ENCODE assay signal across 23 cellular contexts in the genomic region with DNA sequence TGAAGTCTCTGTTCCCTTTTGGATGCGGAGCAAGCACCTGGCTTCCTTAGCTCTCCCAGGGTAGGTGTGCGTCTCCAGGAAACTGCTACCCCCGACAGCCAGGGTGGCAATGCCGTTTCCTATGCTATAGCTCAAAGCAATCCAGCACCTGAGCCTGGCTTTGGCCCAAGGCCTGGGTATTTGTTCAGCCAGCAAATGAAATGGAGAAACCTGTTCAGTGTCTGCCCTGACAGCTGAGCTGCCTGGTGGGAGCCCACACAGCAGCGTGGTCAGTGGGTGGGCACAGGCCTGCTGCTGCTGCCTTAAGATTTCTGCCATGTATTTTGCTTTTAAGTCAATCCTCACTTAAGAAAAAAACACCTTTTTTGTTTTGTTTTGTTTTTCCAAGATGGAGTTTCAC. TPM values are rescaled to one million over a fixed set of nuclear protein-coding genes. Genes with fewer than 3 reads are reported as not detected.
DNase-seq lines count a peak whose midpoint lies in the region; ATAC-seq and TF ChIP-seq lines count a peak whose summit lies in the region.
"Had no signal": no experiment of that assay in that cellular context is flagged by ENCODE, and none has a peak within 500 bp of the region (broad histone marks: within the 10 kb centered on the region; RNA-seq: fewer than 3 reads in every experiment).

No MANE protein-coding gene starts in this region.

- no peak overlapping the region for H2BK120ac ChIP-seq in IMR-90 (ENCODE audit: low read depth, low read length)

- H3K23ac ChIP-seq in IMR-90 (ENCODE audit: low read depth, low read length): no peak overlapping the region

- H2BK20ac ChIP-seq in IMR-90 (ENCODE audit: low read depth, low read length): no peak overlapping the region

- H4K91ac ChIP-seq in IMR-90 (ENCODE audit: insufficient read depth, low read depth, low read length): peak overlapping the region; percentile 39; the same call in 1 of the 2 replicates

- H4K5ac ChIP-seq in IMR-90 (ENCODE audit: low read depth, low read length): no peak overlapping the region

- H3K4me3 Mint-ChIP-seq in mesothelial cell of epicardium: no peak overlapping the region
- H3K4me3 Mint-ChIP-seq: activated B cell treated with CpG ODN at 0.5 μM for 24 hours; CD14-positive monocyte; IgD-negative memory B cell; neural crest cell; stimulated activated naive CD8-positive, alpha-beta T cell treated with anti-CD3 and anti-CD28 coated beads, Interleukin-15, amount 100 ng/mL, for 72 hours had no signal

- dilution Hi-C loops in IMR-90 (cut with HindIII; ENCODE audit: low sequenced_read_pairs, unreplicated experiment): no loop called here

- no peak overlapping the region for H3K9ac ChIP-seq in IMR-90 (ENCODE audit: low read depth, low read length)
- H3K9ac ChIP-seq: parathyroid adenoma had no signal

- DNase-seq in IMR-90: no peak
- DNase-seq in NCI-H2081 treated with DMSO at 0.1 percent for 48 hours (lab: John Stamatoyannopoulos, UW): peak; percentile 17
- DNase-seq in caudate nucleus (lab: John Stamatoyannopoulos, UW): peak in 4 of 61 donors; percentile 8 to 77 (median 30)
- DNase-seq in posterior vena cava (ENCODE audit: low spot score): peak; percentile 18
- no peak for DNase-seq in NCI-H82 (lab: John Stamatoyannopoulos, UW)
- DNase-seq in mesothelial cell of epicardium (ENCODE audit: low spot score in 2 of 2, unreplicated experiment in 2 of 2): no peak
- no peak for DNase-seq in GM13977 (ENCODE audit: low spot score)
- DNase-seq: activated B cell treated with CpG ODN at 0.5 μM for 24 hours; activated CD4-positive, alpha-beta T cell treated with anti-CD3 and anti-CD28 coated beads, Interleukin-2, amount 50 U/mL, for 48 hours; brain microvascular endothelial cell; Calu3; esophagus squamous epithelium; NCI-H1105 treated with DMSO at 0.1 percent for 48 hours; NCI-H526; stimulated activated naive CD8-positive, alpha-beta T cell treated with anti-CD3 and anti-CD28 coated beads, Interleukin-15, amount 100 ng/mL, for 72 hours; T1000; trophoblast cell had no signal

- H3K14ac ChIP-seq in IMR-90 (replicated peaks; ENCODE audit: low read depth, low read length): no peak overlapping the region

- H3K9me3 Mint-ChIP-seq in mesothelial cell of epicardium: peaks cover 6% of the 10 kb centered on the region
- H3K9me3 Mint-ChIP-seq: activated B cell treated with CpG ODN at 0.5 μM for 24 hours; IgD-negative memory B cell; neural crest cell; stimulated activated naive CD8-positive, alpha-beta T cell treated with anti-CD3 and anti-CD28 coated beads, Interleukin-15, amount 100 ng/mL, for 72 hours had no signal

- POLR2A ChIA-PET in IMR-90 (lab: Charles Lee; ENCODE audit: unreplicated experiment): no interaction called here

- TF ChIP-seq POLR2A in IMR-90 (IDR thresholded peaks at IDR 0.05; ENCODE audit: low read depth, low read length): no peak

- H2AFZ ChIP-seq in IMR-90 (replicated peaks; ENCODE audit: low read length, poor library complexity): no peak overlapping the region
- H2AFZ ChIP-seq: parathyroid adenoma had no signal

- H3K27ac ChIP-seq in IMR-90 (ENCODE audit: insufficient read depth, low read length) (no peak overlapping the region), caudate nucleus (ENCODE audit: low read depth, low read length) (peak overlapping the region; percentile 48)
- H3K27ac ChIP-seq: brain microvascular endothelial cell, esophagus squamous epithelium, parathyroid adenoma had no signal

- no peak overlapping the region for H2AK9ac ChIP-seq in IMR-90 (replicated peaks; ENCODE audit: low read depth, low read length, poor library complexity)

- no peaks in the 10 kb centered on the region for H3K27me3 Mint-ChIP-seq in mesothelial cell of epicardium (ENCODE audit: low read depth)
- H3K27me3 Mint-ChIP-seq: activated B cell treated with CpG ODN at 0.5 μM for 24 hours; IgD-negative memory B cell; stimulated activated naive CD8-positive, alpha-beta T cell treated with anti-CD3 and anti-CD28 coated beads, Interleukin-15, amount 100 ng/mL, for 72 hours had no signal

- no peak overlapping the region for H3K4me2 ChIP-seq in IMR-90 (ENCODE audit: low read depth, low read length)

- H2BK5ac ChIP-seq in IMR-90 (ENCODE audit: low read depth, low read length, poor library complexity, severe bottlenecking): no peak overlapping the region

- H3K4ac ChIP-seq in IMR-90 (ENCODE audit: low read depth, low read length): no peak overlapping the region

- in situ Hi-C loops in IMR-90 (cut with MboI; ENCODE audit: low sequenced_read_pairs): no loop called here
- in situ Hi-C loops in GM13977 (cut with MboI; ENCODE audit: low pct_unique_long_range_greater_than_20kb, low sequenced_read_pairs, unreplicated experiment): no loop called here

- no peak for ATAC-seq in IMR-90 (ENCODE audit: low read depth)
- no peak for ATAC-seq in HG03025 (IDR thresholded peaks at IDR 0.05; ENCODE audit: low FRiP score, unreplicated experiment)
- ATAC-seq: HCT116; stimulated activated naive CD8-positive, alpha-beta T cell treated with anti-CD3 and anti-CD28 coated beads, Interleukin-15, amount 100 ng/mL, for 72 hours had no signal

- BruUV-seq in IMR-90 (replicated peaks; lab: Mats Ljungman, UMichigan): no TSS peak

- H4K8ac ChIP-seq in IMR-90 (ENCODE audit: low read depth in 2 of 2, low read length in 2 of 2): no peak overlapping the region

- TF ChIP-seq CTCF in IMR-90 (conservative IDR thresholded peaks at IDR 0.05; ENCODE audit: low read depth, low read length) (no peak), mesothelial cell of epicardium (IDR thresholded peaks at IDR 0.05; ENCODE audit: unreplicated experiment) (no peak), GM13977 (IDR thresholded peaks at IDR 0.05; ENCODE audit: extremely low read depth, insufficient read depth, missing control alignments) (no peak)

- H3K36me3 ChIP-seq in IMR-90 (ENCODE audit: control insufficient read depth, insufficient read depth, low read length): peaks cover 28% of the 10 kb centered on the region

- TF ChIP-seq RAD21 in IMR-90 (IDR thresholded peaks at IDR 0.05; ENCODE audit: low read length): no peak

- intact Hi-C loops in IMR-90 (cut with micrococcal nuclease): no loop called here
- intact Hi-C loops in posterior vena cava (cut with DNase I): no loop called here

- H3K36me3 Mint-ChIP-seq in mesothelial cell of epicardium: peaks cover 18% of the 10 kb centered on the region

- H4K20me1 ChIP-seq in IMR-90 (ENCODE audit: insufficient read depth, low read length): peaks cover 22% of the 10 kb centered on the region

- H3K27me3 ChIP-seq in IMR-90 (ENCODE audit: control insufficient read depth, insufficient read depth, low read length): no peaks in the 10 kb centered on the region
- H3K27me3 ChIP-seq: brain microvascular endothelial cell, esophagus squamous epithelium had no signal

- H3K9me1 ChIP-seq in IMR-90 (ENCODE audit: insufficient read depth, low read length): peaks cover 7% of the 10 kb centered on the region

- H3K9me3 ChIP-seq in IMR-90 (ENCODE audit: control insufficient read depth, insufficient read depth, low read length): no peaks in the 10 kb centered on the region
- H3K9me3 ChIP-seq: esophagus squamous epithelium had no signal

- H3K79me1 ChIP-seq in IMR-90 (ENCODE audit: low read depth in 1 of 2, low read length in 2 of 2): peaks cover 3 to 38% of the 10 kb centered on the region in 2 experiments

- H3K4me1 ChIP-seq in IMR-90 (ENCODE audit: control insufficient read depth, insufficient read depth, low read length): peaks cover 6% of the 10 kb centered on the region
- H3K4me1 ChIP-seq: esophagus squamous epithelium, parathyroid adenoma had no signal

- peaks cover 4% of the 10 kb centered on the region for H3K4me1 Mint-ChIP-seq in mesothelial cell of epicardium
- H3K4me1 Mint-ChIP-seq: IgD-negative memory B cell, neural crest cell had no signal

- H2AK5ac ChIP-seq in IMR-90 (ENCODE audit: low read depth, low read length): no peak overlapping the region

- no peak overlapping the region for H3K56ac ChIP-seq in IMR-90 (ENCODE audit: extremely low read depth, insufficient read depth, low read length)

- H3K27ac Mint-ChIP-seq in mesothelial cell of epicardium: no peak overlapping the region
- H3K27ac Mint-ChIP-seq: activated B cell treated with CpG ODN at 0.5 μM for 24 hours, IgD-negative memory B cell had no signal

- 96% methylated on average over 3 of the region's 5 CpGs; no CpG with 5 or more reads in 1 of the 2 experiments for WGBS in IMR-90 (ENCODE audit: extremely low coverage in 2 of 2, insufficient read length in 1 of 2), 2 experiments

- CTCF ChIA-PET in IMR-90 (lab: Yijun Ruan, JAX): no interaction called here

- no peak overlapping the region for H2BK15ac ChIP-seq in IMR-90 (ENCODE audit: low read depth, low read length)

- H3K18ac ChIP-seq in IMR-90 (ENCODE audit: low read depth, low read length): no peak overlapping the region

- no peak overlapping the region for H3K4me3 ChIP-seq in IMR-90 (ENCODE audit: insufficient read depth, low read depth, low read length)
- H3K4me3 ChIP-seq: esophagus squamous epithelium had no signal

TF ChIP-seq in IMR-90, 13 proteins besides CTCF, POLR2A, EP300 and RAD21 (continues in another document):
- TF ChIP-seq BHLHE40 (IDR thresholded peaks at IDR 0.05; ENCODE audit: low read depth, low read length) (no peak), MXI1 (IDR thresholded peaks at IDR 0.05; ENCODE audit: borderline replicate concordance, low read depth, low read length) (no peak), CEBPB (IDR thresholded peaks at IDR 0.05; ENCODE audit: low read depth, low read length) (no peak), SMC3 (IDR thresholded peaks at IDR 0.05; ENCODE audit: low read depth, low read length) (no peak)
- TF ChIP-seq, protein P1, sequence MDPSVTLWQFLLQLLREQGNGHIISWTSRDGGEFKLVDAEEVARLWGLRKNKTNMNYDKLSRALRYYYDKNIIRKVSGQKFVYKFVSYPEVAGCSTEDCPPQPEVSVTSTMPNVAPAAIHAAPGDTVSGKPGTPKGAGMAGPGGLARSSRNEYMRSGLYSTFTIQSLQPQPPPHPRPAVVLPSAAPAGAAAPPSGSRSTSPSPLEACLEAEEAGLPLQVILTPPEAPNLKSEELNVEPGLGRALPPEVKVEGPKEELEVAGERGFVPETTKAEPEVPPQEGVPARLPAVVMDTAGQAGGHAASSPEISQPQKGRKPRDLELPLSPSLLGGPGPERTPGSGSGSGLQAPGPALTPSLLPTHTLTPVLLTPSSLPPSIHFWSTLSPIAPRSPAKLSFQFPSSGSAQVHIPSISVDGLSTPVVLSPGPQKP (IDR thresholded peaks at IDR 0.05; ENCODE audit: borderline replicate concordance, low read depth, low read length): no peak

RNA-seq across cellular contexts. Expression of gene SPATA2, which starts 13.7 kb away (rescaled TPM):
- 1.3 and 1.4 TPM in 2 replicates for total RNA-seq in IMR-90 (2012; rRNA removed)
- 4.4 and 4.5 TPM in 2 replicates for polyA plus RNA-seq in IMR-90 (2012; rRNA removed)
- polyA plus RNA-seq in IMR-90 (2012; cell fraction: cytosol; rRNA removed): 3.5 and 5.8 TPM in 2 replicates
- polyA plus RNA-seq in IMR-90 (2012; cell fraction: nucleus; rRNA removed; ENCODE audit: low replicate concordance): 5.9 and 9.4 TPM in 2 replicates
- total RNA-seq in posterior vena cava: 1 to 10 TPM; 4.5 TPM
- 8.0 to 8.8 TPM (median 8.1 TPM) in 3 replicates for total RNA-seq in mesothelial cell of epicardium

RNA-seq across cellular contexts. Expression of gene RNF114, which starts 34.6 kb away (rescaled TPM):
- total RNA-seq in IMR-90 (2012; rRNA removed): 44.6 and 49.7 TPM in 2 replicates
- polyA plus RNA-seq in IMR-90 (2012; rRNA removed): 55.0 and 62.3 TPM in 2 replicates
- polyA plus RNA-seq in IMR-90 (2012; cell fraction: cytosol; rRNA removed): 122 and 166 TPM in 2 replicates
- 88.0 and 111 TPM in 2 replicates for polyA plus RNA-seq in IMR-90 (2012; cell fraction: nucleus; rRNA removed; ENCODE audit: low replicate concordance)
- 10 to 100 TPM; 44.8 to 46.6 TPM for total RNA-seq in posterior vena cava
- total RNA-seq in mesothelial cell of epicardium: 54.2 to 57.1 TPM (median 54.5 TPM) in 3 replicates

Comparison
In these comparisons a context has a peak if more than half of its experiments do, and no peak if none do; other contexts are left out.
1. DNase-seq: peak in NCI-H2081 treated with DMSO at 0.1 percent for 48 hours (single experiment) and posterior vena cava (single experiment); none in IMR-90 (single experiment), NCI-H82 (single experiment), mesothelial cell of epicardium (0 of 2) and GM13977 (single experiment).